In genomic region chr2:223093436-223093839, GRCh38 we compare ENCODE assay signal across 10 cellular contexts. TPM values are rescaled to one million over a fixed set of nuclear protein-coding genes. Genes with fewer than 3 reads are reported as not detected.
DNase-seq lines count a peak whose midpoint lies in the region; ATAC-seq and TF ChIP-seq lines count a peak whose summit lies in the region.
"Had no signal": no experiment of that assay in that cellular context is flagged by ENCODE, and none has a peak within 500 bp of the region (broad histone marks: within the 10 kb centered on the region; RNA-seq: fewer than 3 reads in every experiment).

No MANE protein-coding gene starts in this region.

- H3F3A ChIP-seq in smooth muscle cell (ENCODE audit: low read depth) = peaks cover 3% of the 10 kb centered on the region

- peak; percentile 88 for DNase-seq in H4 (ENCODE audit: low spot score)
- DNase-seq in SK-MEL-5 (ENCODE audit: low read depth, low spot score) = peak; percentile 45
- DNase-seq in Right ventricle myocardium superior = peak; percentile 81
- DNase-seq in smooth muscle cell (lab: John Stamatoyannopoulos, UW; ENCODE audit: unreplicated experiment) = no peak
- no peak for DNase-seq in NK-92 treated with Interleukin-12 subunit alpha and Interleukin-12 subunit beta, amount 100 ng/mL, for 24 hours (lab: John Stamatoyannopoulos, UW)
- no peak for DNase-seq in cerebellum (ENCODE audit: low spot score)
- DNase-seq in SIG-M5 treated with dmso at 0.1 percent for 504 hours (lab: John Stamatoyannopoulos, UW; ENCODE audit: unreplicated experiment) = no peak
- DNase-seq: caudate nucleus, nucleus accumbens had no signal

- intact Hi-C loops in Right ventricle myocardium superior (cut with DNase I) = loop anchor here (10.0 kb wide), 1 partner anchor 109 kb away; no protein-coding TSS in a partner anchor

- no peaks in the 10 kb centered on the region for H3K9me3 ChIP-seq in smooth muscle cell (replicated peaks; ENCODE audit: low read depth)

- peak; percentile 91 for ATAC-seq in Right ventricle myocardium superior (ENCODE audit: poor library complexity)
- ATAC-seq in GM18502 (IDR thresholded peaks at IDR 0.05; ENCODE audit: poor library complexity, unreplicated experiment) = no peak

- WGBS in smooth muscle cell (ENCODE audit: low lambda C conversion rate) = 36% methylated on average over 6 of the region's 6 CpGs

- H3K4me1 ChIP-seq in smooth muscle cell (ENCODE audit: low read depth) = no peaks in the 10 kb centered on the region

- no peaks in the 10 kb centered on the region for H3K27me3 ChIP-seq in smooth muscle cell (ENCODE audit: low read depth)

- no peak for TF ChIP-seq CTCF in smooth muscle cell (IDR thresholded peaks at IDR 0.05; ENCODE audit: borderline replicate concordance, insufficient read depth, poor library complexity, severe bottlenecking)

- H2AFZ ChIP-seq in smooth muscle cell (ENCODE audit: low read depth) = peak overlapping the region; percentile 32

- no peaks in the 10 kb centered on the region for H3K79me2 ChIP-seq in smooth muscle cell (ENCODE audit: low read depth)

- peak overlapping the region; percentile 41 for H3K4me2 ChIP-seq in smooth muscle cell

- no peak overlapping the region for H3K27ac ChIP-seq in smooth muscle cell (ENCODE audit: low read depth)

- in situ Hi-C loops in SK-MEL-5 (cut with HindIII; ENCODE audit: low pct_unique_long_range_greater_than_20kb, low sequenced_read_pairs) = no loop called here

- H3K4me3 ChIP-seq in smooth muscle cell = no peak overlapping the region

- no peak overlapping the region for H3K9ac ChIP-seq in smooth muscle cell (ENCODE audit: low read depth)

- H4K20me1 ChIP-seq in smooth muscle cell (ENCODE audit: low read depth) = no peaks in the 10 kb centered on the region

- no peaks in the 10 kb centered on the region for H3K36me3 ChIP-seq in smooth muscle cell (ENCODE audit: low read depth)

RNA-seq across cellular contexts. Expression of gene KCNE4, which starts 41.4 kb away (rescaled TPM):
- total RNA-seq in H4 (2014; rRNA removed; shearing (Covaris generic)) = 2.4 and 2.8 TPM in 2 replicates
- total RNA-seq in SK-MEL-5 (2014; rRNA removed; shearing (Covaris generic)) = 12.1 and 13.7 TPM in 2 replicates
- 5.3 and 6.2 TPM in 2 replicates for polyA plus RNA-seq in SK-MEL-5 (2015; cell fraction: cytosol; rRNA removed)
- 1.2 and 2.1 TPM in 2 replicates for polyA plus RNA-seq in SK-MEL-5 (2015; cell fraction: nucleus; rRNA removed)
- total RNA-seq in Right ventricle myocardium superior (3.2 TPM), smooth muscle cell (36.7 and 52.8 TPM in 2 replicates), cerebellum (1.5 TPM)
- 39.6 and 67.5 TPM in 2 replicates for polyA plus RNA-seq in smooth muscle cell

Comparison
In these comparisons a context has a peak if more than half of its experiments do, and no peak if none do; other contexts are left out.
1. DNase-seq: peak in H4 (single experiment), SK-MEL-5 (single experiment) and Right ventricle myocardium superior (single experiment); none in smooth muscle cell (single experiment), NK-92 treated with Interleukin-12 subunit alpha and Interleukin-12 subunit beta, amount 100 ng/mL, for 24 hours (single experiment), cerebellum (single experiment) and SIG-M5 treated with dmso at 0.1 percent for 504 hours (single experiment).